13 cellular contexts compared by ENCODE assay signal in the genomic region with DNA sequence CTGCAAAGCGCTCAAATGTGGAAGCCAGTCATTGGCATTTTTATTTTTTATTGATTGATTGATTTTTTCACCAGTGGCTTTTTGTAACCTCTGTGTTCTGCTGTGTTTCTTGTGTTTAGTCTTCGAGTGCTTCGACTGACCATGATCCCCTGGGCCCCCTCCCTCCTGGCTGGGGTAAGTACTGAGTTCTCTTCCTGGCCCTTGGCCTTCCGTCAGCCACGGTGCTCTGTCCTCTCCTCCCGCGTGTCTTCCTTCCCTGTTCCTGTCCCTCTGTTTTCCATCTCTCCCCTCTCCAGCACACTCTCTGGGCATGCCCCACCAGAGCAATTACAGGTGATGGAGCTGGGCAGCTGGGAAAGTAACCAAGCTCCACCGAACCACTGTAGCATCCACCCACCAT. TPM values are rescaled to one million over a fixed set of nuclear protein-coding genes. Genes with fewer than 3 reads are reported as not detected.
DNase-seq lines count a peak whose midpoint lies in the region; ATAC-seq and TF ChIP-seq lines count a peak whose summit lies in the region.
"Had no signal": no experiment of that assay in that cellular context is flagged by ENCODE, and none has a peak within 500 bp of the region (broad histone marks: within the 10 kb centered on the region; RNA-seq: fewer than 3 reads in every experiment).

No MANE protein-coding gene starts in this region.

- H3K9me3 Mint-ChIP-seq in WTC11, result no peaks in the 10 kb centered on the region
- H3K9me3 Mint-ChIP-seq in nephron, result no peaks in the 10 kb centered on the region

- 63% methylated on average over 8 of the region's 8 CpGs for WGBS in esophagus muscularis mucosa
- WGBS in thyroid gland, 2 donors, result 71 to 73% methylated on average over 8 of the region's 8 CpGs
- WGBS in prostate gland, result 62% methylated on average over 8 of the region's 8 CpGs

- H3K27ac Mint-ChIP-seq in WTC11 (peak overlapping the region; percentile 69), nephron (peak overlapping the region; percentile 78 to 90 (median 89))

- intact Hi-C loops in esophagus muscularis mucosa (cut with DNase I) (loop anchor here (5.0 kb wide), 1 partner anchor 63 kb away; no protein-coding TSS in a partner anchor), thyroid gland (cut with DNase I) (no loop called here), prostate gland (cut with DNase I) (loop anchor here (5.0 kb wide), 1 partner anchor 63 kb away; no protein-coding TSS in a partner anchor)

- H3K4me3 ChIP-seq in esophagus muscularis mucosa, result peak overlapping the region; percentile 1 to 48 (median 38)
- H3K4me3 ChIP-seq in thyroid gland (replicated peaks in 1 of 3), result no peak overlapping the region
- H3K4me3 ChIP-seq in prostate gland, result no peak overlapping the region

- H3K4me1 ChIP-seq in esophagus muscularis mucosa (peaks cover 32 to 47% (median 43%) of the 10 kb centered on the region in 4 donors), thyroid gland (peaks cover 0 to 9% of the 10 kb centered on the region in 2 donors), prostate gland (replicated peaks) (no peaks in the 10 kb centered on the region)

- TF ChIP-seq CTCF in WTC11 (IDR thresholded peaks at IDR 0.05), result no peak
- no peak for TF ChIP-seq CTCF in esophagus muscularis mucosa (IDR thresholded peaks at IDR 0.05)
- no peak for TF ChIP-seq CTCF in nephron (IDR thresholded peaks at IDR 0.05; ENCODE audit: unreplicated experiment in 3 of 3)
- no peak for TF ChIP-seq CTCF in thyroid gland (IDR thresholded peaks at IDR 0.05)
- no peak for TF ChIP-seq CTCF in prostate gland (IDR thresholded peaks at IDR 0.05)

- TF ChIP-seq POLR2A in esophagus muscularis mucosa (IDR thresholded peaks at IDR 0.05; ENCODE audit: low read depth) (no peak), thyroid gland (IDR thresholded peaks at IDR 0.05) (no peak), prostate gland (IDR thresholded peaks at IDR 0.05) (no peak)

- H3K36me3 ChIP-seq in esophagus muscularis mucosa, result peaks cover 0 to 17% (median 9%) of the 10 kb centered on the region in 4 donors
- no peaks in the 10 kb centered on the region for H3K36me3 ChIP-seq in thyroid gland
- H3K36me3 ChIP-seq in prostate gland, result no peaks in the 10 kb centered on the region

- ATAC-seq in WTC11, result no peak
- ATAC-seq: stimulated activated naive CD8-positive, alpha-beta T cell treated with anti-CD3 and anti-CD28 coated beads, Interleukin-15, Interleukin-2, amounts not matched to agents 100 U/mL and 50 U/mL, for 24 hours had no signal

- H3K27me3 ChIP-seq in esophagus muscularis mucosa (no peaks in the 10 kb centered on the region), thyroid gland (no peaks in the 10 kb centered on the region), prostate gland (replicated peaks; ENCODE audit: insufficient read depth) (no peaks in the 10 kb centered on the region)

- H3K9me3 ChIP-seq in esophagus muscularis mucosa (no peaks in the 10 kb centered on the region), thyroid gland (no peaks in the 10 kb centered on the region), prostate gland (no peaks in the 10 kb centered on the region)

- H3K27me3 Mint-ChIP-seq in WTC11 (ENCODE audit: low read depth) (no peaks in the 10 kb centered on the region), nephron (ENCODE audit: low read depth) (no peaks in the 10 kb centered on the region)

- no peak overlapping the region for H3K4me3 Mint-ChIP-seq in WTC11
- peak overlapping the region; percentile 51 to 63 (median 54) for H3K4me3 Mint-ChIP-seq in nephron

- CTCF ChIA-PET in WTC11 (lab: Charles Lee), result interaction anchor here (1.9 kb wide), 1 partner anchor 130 kb away, joined by 5 read pairs; no protein-coding TSS in a partner anchor

- no peaks in the 10 kb centered on the region; the same call in 1 of the 2 replicates for H3K36me3 Mint-ChIP-seq in WTC11
- H3K36me3 Mint-ChIP-seq in nephron (ENCODE audit: low read depth), result peaks cover 17% of the 10 kb centered on the region

- H3K27ac ChIP-seq in esophagus muscularis mucosa (replicated peaks in 1 of 4) (peak overlapping the region; percentile 51 to 77 (median 74)), thyroid gland (peak overlapping the region; percentile 32 to 56 (median 40)), prostate gland (peak overlapping the region in 1 of 2 donors; percentile 44)

- no peak for TF ChIP-seq EP300 in esophagus muscularis mucosa (IDR thresholded peaks at IDR 0.05)

- POLR2A ChIA-PET in WTC11 (lab: Charles Lee), result no interaction called here

- no peak for DNase-seq in WTC11 (ENCODE audit: low spot score)
- no peak for DNase-seq in esophagus muscularis mucosa (ENCODE audit: extremely low spot score)
- no peak for DNase-seq in thyroid gland
- DNase-seq in NCI-H345 (lab: John Stamatoyannopoulos, UW), result no peak
- no peak for DNase-seq in A172 (ENCODE audit: low spot score)
- DNase-seq in prostate gland (ENCODE audit: low spot score), result no peak
- DNase-seq: activated CD8-positive, alpha-beta memory T cell treated with anti-CD3 and anti-CD28 coated beads, Interleukin-2, amount 50 U/mL, for 48 hours; NCI-H1048; RPMI8226; stimulated activated CD4-positive, alpha-beta T cell treated with anti-CD3 and anti-CD28 coated beads, Interleukin-2, amount 100 ng/mL, for 48 hours; stimulated activated naive CD8-positive, alpha-beta T cell treated with anti-CD3 and anti-CD28 coated beads, Interleukin-15, Interleukin-2, amounts not matched to agents 100 U/mL and 50 U/mL, for 24 hours had no signal

- H3K4me1 Mint-ChIP-seq in WTC11 (peaks cover 31% of the 10 kb centered on the region), nephron (peaks cover 30% of the 10 kb centered on the region)

TF ChIP-seq in WTC11, 78 proteins besides CTCF, POLR2A, EP300 and RAD21:
- TF ChIP-seq, protein P1, sequence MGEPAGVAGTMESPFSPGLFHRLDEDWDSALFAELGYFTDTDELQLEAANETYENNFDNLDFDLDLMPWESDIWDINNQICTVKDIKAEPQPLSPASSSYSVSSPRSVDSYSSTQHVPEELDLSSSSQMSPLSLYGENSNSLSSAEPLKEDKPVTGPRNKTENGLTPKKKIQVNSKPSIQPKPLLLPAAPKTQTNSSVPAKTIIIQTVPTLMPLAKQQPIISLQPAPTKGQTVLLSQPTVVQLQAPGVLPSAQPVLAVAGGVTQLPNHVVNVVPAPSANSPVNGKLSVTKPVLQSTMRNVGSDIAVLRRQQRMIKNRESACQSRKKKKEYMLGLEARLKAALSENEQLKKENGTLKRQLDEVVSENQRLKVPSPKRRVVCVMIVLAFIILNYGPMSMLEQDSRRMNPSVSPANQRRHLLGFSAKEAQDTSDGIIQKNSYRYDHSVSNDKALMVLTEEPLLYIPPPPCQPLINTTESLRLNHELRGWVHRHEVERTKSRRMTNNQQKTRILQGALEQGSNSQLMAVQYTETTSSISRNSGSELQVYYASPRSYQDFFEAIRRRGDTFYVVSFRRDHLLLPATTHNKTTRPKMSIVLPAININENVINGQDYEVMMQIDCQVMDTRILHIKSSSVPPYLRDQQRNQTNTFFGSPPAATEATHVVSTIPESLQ (CRISPR knock-in tag; IDR thresholded peaks at IDR 0.05), result no peak
- TF ChIP-seq TP53 (CRISPR knock-in tag; IDR thresholded peaks at IDR 0.05), result no peak
- TF ChIP-seq, protein P2, sequence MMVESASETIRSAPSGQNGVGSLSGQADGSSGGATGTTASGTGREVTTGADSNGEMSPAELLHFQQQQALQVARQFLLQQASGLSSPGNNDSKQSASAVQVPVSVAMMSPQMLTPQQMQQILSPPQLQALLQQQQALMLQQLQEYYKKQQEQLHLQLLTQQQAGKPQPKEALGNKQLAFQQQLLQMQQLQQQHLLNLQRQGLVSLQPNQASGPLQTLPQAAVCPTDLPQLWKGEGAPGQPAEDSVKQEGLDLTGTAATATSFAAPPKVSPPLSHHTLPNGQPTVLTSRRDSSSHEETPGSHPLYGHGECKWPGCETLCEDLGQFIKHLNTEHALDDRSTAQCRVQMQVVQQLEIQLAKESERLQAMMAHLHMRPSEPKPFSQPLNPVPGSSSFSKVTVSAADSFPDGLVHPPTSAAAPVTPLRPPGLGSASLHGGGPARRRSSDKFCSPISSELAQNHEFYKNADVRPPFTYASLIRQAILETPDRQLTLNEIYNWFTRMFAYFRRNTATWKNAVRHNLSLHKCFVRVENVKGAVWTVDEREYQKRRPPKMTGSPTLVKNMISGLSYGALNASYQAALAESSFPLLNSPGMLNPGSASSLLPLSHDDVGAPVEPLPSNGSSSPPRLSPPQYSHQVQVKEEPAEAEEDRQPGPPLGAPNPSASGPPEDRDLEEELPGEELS (CRISPR knock-in tag; IDR thresholded peaks at IDR 0.05), result no peak
- TF ChIP-seq ESRRA (CRISPR knock-in tag; IDR thresholded peaks at IDR 0.05; ENCODE audit: borderline replicate concordance), result no peak

RNA-seq across cellular contexts. Expression of a gene that starts 25.8 kb away (rescaled TPM):
- total RNA-seq in WTC11 (2021) (0.26 to 0.46 TPM (median 0.46 TPM) in 3 replicates), esophagus muscularis mucosa (under 1 TPM in 3 of 4 donors, not detected in 1; 0.19 to 0.50 (median 0.46) TPM), thyroid gland (1 to 10 TPM in 2 of 4 donors, under 1 TPM in 2; 0.67 to 1.8 (median 1.3) TPM), prostate gland (1 to 10 TPM; 1.5 to 8.0 TPM)
- 0.29 and 0.65 TPM in 2 replicates for total RNA-seq in A172 (2014; rRNA removed; shearing (Covaris generic))
- total RNA-seq: NCI-H460 had no signal

Comparison
In these comparisons a context has a peak if more than half of its experiments do, and no peak if none do; other contexts are left out.
1. H3K4me3 ChIP-seq: peak in esophagus muscularis mucosa (4 of 4); none in thyroid gland (0 of 3) and prostate gland (0 of 2).